ENCODE assay signal across 8 cellular contexts in the genomic region with DNA sequence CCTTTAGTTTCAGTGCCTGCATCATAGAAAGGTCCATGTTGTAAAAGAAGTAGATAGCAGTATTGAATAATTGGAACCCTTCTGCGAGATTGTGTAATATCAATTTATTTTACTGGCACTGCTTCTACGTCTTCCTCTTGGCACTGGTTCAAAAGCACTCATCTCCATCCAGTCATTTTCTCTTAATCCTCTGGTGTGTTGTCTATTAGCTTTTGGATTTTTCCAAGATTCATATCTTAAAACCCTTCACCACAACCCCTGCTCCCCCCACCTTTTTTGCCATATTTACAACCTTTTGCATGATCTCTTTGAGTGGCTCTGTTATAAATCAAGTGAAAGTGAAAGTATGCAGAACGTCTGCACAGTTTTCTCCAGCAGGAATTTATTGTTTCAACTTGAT.
DNase-seq lines count a peak whose midpoint lies in the region; ATAC-seq and TF ChIP-seq lines count a peak whose summit lies in the region.

No MANE protein-coding gene starts in this region.

- peak overlapping the region; percentile 75 for H3K27ac Mint-ChIP-seq in activated CD4-positive, alpha-beta T cell treated with anti-CD3 and anti-CD28 coated beads, Interleukin-2, amount 10 ng/mL, durations not matched to agents 7 days and 5 days

- intact Hi-C loops in dorsolateral prefrontal cortex (cut with DNase I): no loop called here

- H3K4me3 ChIP-seq in dorsolateral prefrontal cortex (peak overlapping the region in 58 of 59 donors; percentile 12 to 63 (median 45)), parathyroid adenoma (ENCODE audit: low read depth, low read length) (peak overlapping the region; percentile 40)

- H3K36me3 Mint-ChIP-seq in activated CD4-positive, alpha-beta T cell treated with anti-CD3 and anti-CD28 coated beads, Interleukin-2, amount 10 ng/mL, durations not matched to agents 7 days and 5 days (ENCODE audit: low read depth): no peaks in the 10 kb centered on the region

- TF ChIP-seq CTCF in dorsolateral prefrontal cortex (IDR thresholded peaks at IDR 0.05 in 54 of 56, conservative IDR thresholded peaks at IDR 0.05 in 2 of 56; ENCODE audit: low read depth in 1 of 56, partially characterized antibody in 56 of 56) (no peak), parathyroid adenoma (IDR thresholded peaks at IDR 0.05) (no peak)

- H3K4me1 Mint-ChIP-seq in activated CD4-positive, alpha-beta T cell treated with anti-CD3 and anti-CD28 coated beads, Interleukin-2, amount 10 ng/mL, durations not matched to agents 7 days and 5 days: peaks cover 12% of the 10 kb centered on the region

- H3K36me3 ChIP-seq in parathyroid adenoma (ENCODE audit: control insufficient read depth, insufficient read depth, low read length): no peaks in the 10 kb centered on the region

- no peaks in the 10 kb centered on the region for H3K4me1 ChIP-seq in parathyroid adenoma

- peak overlapping the region; percentile 43 for H2AFZ ChIP-seq in parathyroid adenoma

- peaks cover 3% of the 10 kb centered on the region for H3K9me3 Mint-ChIP-seq in activated CD4-positive, alpha-beta T cell treated with anti-CD3 and anti-CD28 coated beads, Interleukin-2, amount 10 ng/mL, durations not matched to agents 7 days and 5 days

- peaks cover 3% of the 10 kb centered on the region for H3K27me3 Mint-ChIP-seq in activated CD4-positive, alpha-beta T cell treated with anti-CD3 and anti-CD28 coated beads, Interleukin-2, amount 10 ng/mL, durations not matched to agents 7 days and 5 days

- peak overlapping the region; percentile 77 for H3K4me3 Mint-ChIP-seq in activated CD4-positive, alpha-beta T cell treated with anti-CD3 and anti-CD28 coated beads, Interleukin-2, amount 10 ng/mL, durations not matched to agents 7 days and 5 days

- H3K4me2 ChIP-seq in parathyroid adenoma (ENCODE audit: low read length): peak overlapping the region; percentile 54

- POLR2A ChIA-PET in activated CD4-positive, alpha-beta T cell treated with anti-CD3 and anti-CD28 coated beads, Interleukin-2, amount 10 ng/mL, durations not matched to agents 7 days and 5 days (lab: Charles Lee): no interaction called here

- no peak overlapping the region for H3K9ac ChIP-seq in parathyroid adenoma

- H3K27ac ChIP-seq in dorsolateral prefrontal cortex: no peak overlapping the region
- H3K27ac ChIP-seq in parathyroid adenoma: no peak overlapping the region

- no peaks in the 10 kb centered on the region for H3K79me2 ChIP-seq in parathyroid adenoma

- CTCF ChIA-PET in activated CD4-positive, alpha-beta T cell treated with anti-CD3 and anti-CD28 coated beads, Interleukin-2, amount 10 ng/mL, durations not matched to agents 7 days and 5 days (lab: Charles Lee): no interaction called here

- no peak for DNase-seq in activated CD4-positive, alpha-beta T cell treated with anti-CD3 and anti-CD28 coated beads, Interleukin-2, amount 10 ng/mL, durations not matched to agents 7 days and 5 days
- DNase-seq in activated CD4-positive, alpha-beta T cell treated with anti-CD3 and anti-CD28 coated beads for 48 hours: no peak
- DNase-seq in NCI-H748 (lab: John Stamatoyannopoulos, UW; ENCODE audit: unreplicated experiment): peak; percentile 38
- DNase-seq in dorsolateral prefrontal cortex: no peak
- DNase-seq in amniotic stem cell (lab: John Stamatoyannopoulos, UW): no peak
- DNase-seq in nucleus accumbens (lab: John Stamatoyannopoulos, UW): no peak

- H3K27me3 ChIP-seq in dorsolateral prefrontal cortex (peaks cover 0 to under 1% (median 0%) of the 10 kb centered on the region in 45 donors), parathyroid adenoma (ENCODE audit: control insufficient read depth, insufficient read depth, low read length) (no peaks in the 10 kb centered on the region)

- H3K9me3 ChIP-seq in parathyroid adenoma (ENCODE audit: control insufficient read depth, low read length): no peaks in the 10 kb centered on the region

- ATAC-seq in HG02623 (IDR thresholded peaks at IDR 0.05; ENCODE audit: unreplicated experiment): no peak
